ENCODE assay signal across 24 cellular contexts in genomic region chr7:70761711-70762328, GRCh38.
DNase-seq lines count a peak whose midpoint lies in the region; ATAC-seq and TF ChIP-seq lines count a peak whose summit lies in the region.
"Had no signal": no experiment of that assay in that cellular context is flagged by ENCODE, and none has a peak within 500 bp of the region (broad histone marks: within the 10 kb centered on the region; RNA-seq: fewer than 3 reads in every experiment).

No MANE protein-coding gene starts in this region.

- H3K4me3 Mint-ChIP-seq in CD8-positive, alpha-beta memory T cell: peak overlapping the region in 2 of 7 donors; percentile 44 to 52
- peak overlapping the region in 1 of 2 donors; percentile 9 for H3K4me3 Mint-ChIP-seq in effector memory CD8-positive, alpha-beta T cell
- H3K4me3 Mint-ChIP-seq in osteocyte (ENCODE audit: unreplicated experiment): no peak overlapping the region
- H3K4me3 Mint-ChIP-seq in endothelial cell (ENCODE audit: unreplicated experiment): no peak overlapping the region
- H3K4me3 Mint-ChIP-seq: dendritic cell treated with granulocyte-macrophage colony-stimulating factor and Interleukin-4, amounts not matched to agents 40 ng/mL and 50 ng/mL, for 4 days; T-helper 1 cell treated with Interleukin-12 subunit alpha and Interleukin-12 subunit beta and Interleukin-4 antibody, amounts not matched to agents 30 μg/mL and 1 μg/mL, for 36 hours had no signal

- no peak overlapping the region for H3K27ac ChIP-seq in CD8-positive, alpha-beta memory T cell (ENCODE audit: low read depth, low read length)
- H3K27ac ChIP-seq: esophagus squamous epithelium, heart left ventricle, neutrophil, transverse colon had no signal

- H3K4me3 ChIP-seq in CD8-positive, alpha-beta memory T cell (ENCODE audit: low read length): no peak overlapping the region
- H3K4me3 ChIP-seq: esophagus squamous epithelium, heart left ventricle, transverse colon had no signal

- no peak for DNase-seq in CD8-positive, alpha-beta memory T cell
- no peak for DNase-seq in effector memory CD8-positive, alpha-beta T cell
- DNase-seq in globus pallidus (ENCODE audit: low spot score) (no peak), osteocyte (ENCODE audit: extremely low spot score, unreplicated experiment) (no peak), endothelial cell (ENCODE audit: low spot score) (no peak)
- DNase-seq: activated gamma-delta T cell treated with Interleukin-2 at 50 U/mL for 16 hours; esophagus squamous epithelium; heart left ventricle; Kasumi-1; kidney; mesendoderm; NCI-H2227 treated with DMSO at 0.1 percent for 48 hours; stimulated activated CD4-positive, alpha-beta T cell treated with anti-CD3 and anti-CD28 coated beads, Interleukin-2, amount 100 ng/mL, for 48 hours; transverse colon had no signal

- no peaks in the 10 kb centered on the region for H3K27me3 ChIP-seq in CD8-positive, alpha-beta memory T cell (ENCODE audit: insufficient read depth, low read length, poor library complexity, severe bottlenecking)
- H3K27me3 ChIP-seq: esophagus squamous epithelium, heart left ventricle, neutrophil, transverse colon had no signal

- TF ChIP-seq CTCF in osteocyte (IDR thresholded peaks at IDR 0.05) (no peak), endothelial cell (IDR thresholded peaks at IDR 0.05; ENCODE audit: unreplicated experiment) (no peak)

- peaks cover 25 to 61% (median 58%) of the 10 kb centered on the region in 3 donors for H3K4me1 Mint-ChIP-seq in CD8-positive, alpha-beta memory T cell
- H3K4me1 Mint-ChIP-seq in effector memory CD8-positive, alpha-beta T cell (ENCODE audit: low read depth in 2 of 2): peaks cover 45 to 47% of the 10 kb centered on the region in 2 donors
- H3K4me1 Mint-ChIP-seq in osteocyte (ENCODE audit: unreplicated experiment) (no peaks in the 10 kb centered on the region), endothelial cell (ENCODE audit: unreplicated experiment) (peaks cover 7% of the 10 kb centered on the region)

- H3K27me3 Mint-ChIP-seq in CD8-positive, alpha-beta memory T cell: no peaks in the 10 kb centered on the region
- H3K27me3 Mint-ChIP-seq in effector memory CD8-positive, alpha-beta T cell: no peaks in the 10 kb centered on the region
- H3K27me3 Mint-ChIP-seq in osteocyte (ENCODE audit: unreplicated experiment): no peaks in the 10 kb centered on the region
- H3K27me3 Mint-ChIP-seq in endothelial cell (ENCODE audit: unreplicated experiment): peaks cover 2% of the 10 kb centered on the region
- H3K27me3 Mint-ChIP-seq: dendritic cell treated with granulocyte-macrophage colony-stimulating factor and Interleukin-4, amounts not matched to agents 40 ng/mL and 50 ng/mL, for 4 days had no signal

- peak; percentile 37 for ATAC-seq in GM19035 (IDR thresholded peaks at IDR 0.05; ENCODE audit: unreplicated experiment)
- ATAC-seq in HG03196 (IDR thresholded peaks at IDR 0.05; ENCODE audit: unreplicated experiment): peak; percentile 36
- no peak for ATAC-seq in effector memory CD8-positive, alpha-beta T cell (replicated peaks)
- ATAC-seq in GM18498 (IDR thresholded peaks at IDR 0.05; ENCODE audit: unreplicated experiment): no peak
- ATAC-seq: activated CD4-positive, CD25-positive, alpha-beta regulatory T cell treated with anti-CD3 and anti-CD28 coated beads, Interleukin-2, amount 50 U/mL, for 24 hours; HCT116; heart left ventricle; Right ventricle myocardium inferior; sciatic nerve had no signal

- POLR2A ChIA-PET in CD8-positive, alpha-beta memory T cell (lab: Charles Lee): no interaction called here

- H3K9me3 ChIP-seq in CD8-positive, alpha-beta memory T cell (ENCODE audit: low read length): no peaks in the 10 kb centered on the region
- H3K9me3 ChIP-seq: esophagus squamous epithelium, heart left ventricle, neutrophil, transverse colon had no signal

- no peaks in the 10 kb centered on the region for H3K36me3 ChIP-seq in CD8-positive, alpha-beta memory T cell (ENCODE audit: insufficient read depth, low read length)
- H3K36me3 ChIP-seq: neutrophil had no signal

- CTCF ChIA-PET in CD8-positive, alpha-beta memory T cell (lab: Charles Lee): no interaction called here

- H3K4me1 ChIP-seq in CD8-positive, alpha-beta memory T cell (ENCODE audit: insufficient read depth, low read length): no peaks in the 10 kb centered on the region
- H3K4me1 ChIP-seq: heart left ventricle, transverse colon had no signal

- H3K27ac Mint-ChIP-seq in CD8-positive, alpha-beta memory T cell: peak overlapping the region in 6 of 8 donors; percentile 14 to 85 (median 43)
- peak overlapping the region; percentile 93 to 94 for H3K27ac Mint-ChIP-seq in effector memory CD8-positive, alpha-beta T cell
- H3K27ac Mint-ChIP-seq in osteocyte (ENCODE audit: unreplicated experiment) (no peak overlapping the region), endothelial cell (ENCODE audit: unreplicated experiment) (no peak overlapping the region)
- H3K27ac Mint-ChIP-seq: dendritic cell treated with granulocyte-macrophage colony-stimulating factor and Interleukin-4, amounts not matched to agents 40 ng/mL and 50 ng/mL, for 4 days; T-helper 1 cell treated with Interleukin-12 subunit alpha and Interleukin-12 subunit beta and Interleukin-4 antibody, amounts not matched to agents 30 μg/mL and 1 μg/mL, for 36 hours had no signal

- H3K9me3 Mint-ChIP-seq in CD8-positive, alpha-beta memory T cell: no peaks in the 10 kb centered on the region
- no peaks in the 10 kb centered on the region for H3K9me3 Mint-ChIP-seq in effector memory CD8-positive, alpha-beta T cell
- no peaks in the 10 kb centered on the region for H3K9me3 Mint-ChIP-seq in osteocyte (ENCODE audit: unreplicated experiment)
- no peaks in the 10 kb centered on the region for H3K9me3 Mint-ChIP-seq in endothelial cell (ENCODE audit: unreplicated experiment)
- H3K9me3 Mint-ChIP-seq: dendritic cell treated with granulocyte-macrophage colony-stimulating factor and Interleukin-4, amounts not matched to agents 40 ng/mL and 50 ng/mL, for 4 days had no signal

- peaks cover 0 to 32% (median 3%) of the 10 kb centered on the region in 3 donors for H3K36me3 Mint-ChIP-seq in CD8-positive, alpha-beta memory T cell
- peaks cover 31% of the 10 kb centered on the region for H3K36me3 Mint-ChIP-seq in effector memory CD8-positive, alpha-beta T cell (ENCODE audit: insufficient read depth)
- peaks cover 16% of the 10 kb centered on the region for H3K36me3 Mint-ChIP-seq in osteocyte (ENCODE audit: unreplicated experiment)
- H3K36me3 Mint-ChIP-seq in endothelial cell (ENCODE audit: low read depth, unreplicated experiment): peaks cover 19% of the 10 kb centered on the region

Comparison
In these comparisons a context has a peak if more than half of its experiments do, and no peak if none do; other contexts are left out.
1. H3K27ac Mint-ChIP-seq: peak in CD8-positive, alpha-beta memory T cell (6 of 8) and effector memory CD8-positive, alpha-beta T cell (2 of 2); none in osteocyte (single experiment) and endothelial cell (single experiment).
2. ATAC-seq: peak in GM19035 (single experiment) and HG03196 (single experiment); none in effector memory CD8-positive, alpha-beta T cell (single experiment) and GM18498 (single experiment).